In genomic region chr1:224377676-224378006, GRCh38 we compare ENCODE assay signal across 8 cellular contexts. TPM values are rescaled to one million over a fixed set of nuclear protein-coding genes. Genes with fewer than 3 reads are reported as not detected.
A peak's percentile ranks its signal among the peaks of the same experiment; 100 is the strongest.
DNase-seq lines count a peak whose midpoint lies in the region; ATAC-seq and TF ChIP-seq lines count a peak whose summit lies in the region.

No MANE protein-coding gene starts in this region.

- H3K9ac ChIP-seq in neural progenitor cell = no peak overlapping the region

- TF ChIP-seq POLR2A in lower leg skin (IDR thresholded peaks at IDR 0.05) = no peak

- no peaks in the 10 kb centered on the region for H3K4me1 Mint-ChIP-seq in neural progenitor cell

- H3K9me3 Mint-ChIP-seq in neural progenitor cell = no peaks in the 10 kb centered on the region

- H3K4me2 ChIP-seq in neural progenitor cell = no peak overlapping the region

- peaks cover 9% of the 10 kb centered on the region for H3F3A ChIP-seq in neural progenitor cell (ENCODE audit: low read depth)

- TF ChIP-seq CTCF in neural progenitor cell (IDR thresholded peaks at IDR 0.05) (no peak), lower leg skin (IDR thresholded peaks at IDR 0.05) (no peak)

- H3K36me3 Mint-ChIP-seq in neural progenitor cell = peaks cover 32% of the 10 kb centered on the region

- H3K4me1 ChIP-seq in neural progenitor cell = no peaks in the 10 kb centered on the region

- 87 to 90% methylated on average over 2 of the region's 2 CpGs for WGBS in lower leg skin, 2 donors

- no peaks in the 10 kb centered on the region for H3K9me3 ChIP-seq in neural progenitor cell (ENCODE audit: low read depth)

- no peaks in the 10 kb centered on the region for H3K27me3 ChIP-seq in neural progenitor cell

- peak; percentile 67 for DNase-seq in A172 (ENCODE audit: low spot score)
- DNase-seq in activated T-cell treated with anti-CD3 and anti-CD28 coated beads, Interleukin-2, amount 50 U/mL, for 48 hours = peak; percentile 61 to 62
- peak; percentile 11 to 52 for DNase-seq in lung microvascular endothelial cell (ENCODE audit: low read depth in 2 of 2)
- DNase-seq in neural progenitor cell (ENCODE audit: low spot score) = no peak
- DNase-seq in lower leg skin (ENCODE audit: low spot score in 2 of 2) = no peak
- no peak for DNase-seq in NCI-H2029 treated with DMSO at 0.1 percent for 48 hours (lab: John Stamatoyannopoulos, UW)

- no peak overlapping the region for H3K4me3 ChIP-seq in neural progenitor cell
- H3K4me3 ChIP-seq in lower leg skin (ENCODE audit: low read depth, poor library complexity, severe bottlenecking) = no peak overlapping the region

- no peak overlapping the region for H3K4me3 Mint-ChIP-seq in neural progenitor cell

- no peak overlapping the region for H3K27ac ChIP-seq in neural progenitor cell

- no peaks in the 10 kb centered on the region for H3K27me3 Mint-ChIP-seq in neural progenitor cell (ENCODE audit: insufficient read depth, low read depth)

- H4K20me1 ChIP-seq in neural progenitor cell (ENCODE audit: low read depth) = no peaks in the 10 kb centered on the region

- no peak overlapping the region for H2AFZ ChIP-seq in neural progenitor cell (replicated peaks)

- H3K79me2 ChIP-seq in neural progenitor cell (ENCODE audit: low read depth) = no peaks in the 10 kb centered on the region

- peaks cover 12% of the 10 kb centered on the region for H3K36me3 ChIP-seq in neural progenitor cell

- ATAC-seq in GM18870 (IDR thresholded peaks at IDR 0.05; ENCODE audit: unreplicated experiment) = peak; percentile 61
- peak; percentile 62 for ATAC-seq in HG03196 (IDR thresholded peaks at IDR 0.05; ENCODE audit: unreplicated experiment)

- intact Hi-C loops in lower leg skin (cut with DNase I; ENCODE audit: low total_unique reads) = no loop called here

- no peak overlapping the region for H3K27ac Mint-ChIP-seq in neural progenitor cell

RNA-seq across cellular contexts. Expression of gene CNIH4, which starts 21.0 kb away (rescaled TPM):
- 120 TPM in 2 replicates for total RNA-seq in A172 (2014; rRNA removed; shearing (Covaris generic))
- total RNA-seq in lung microvascular endothelial cell (101 and 111 TPM in 2 replicates), neural progenitor cell (ENCODE audit: low replicate concordance) (56.5 and 91.8 TPM in 2 replicates), lower leg skin (10 to 100 TPM; 24.0 to 44.8 (median 37.0) TPM)

RNA-seq across cellular contexts. Expression of gene NVL, which starts 47.7 kb away (rescaled TPM):
- total RNA-seq in A172 (2014; rRNA removed; shearing (Covaris generic)) = 45.0 and 74.6 TPM in 2 replicates
- 17.2 and 18.7 TPM in 2 replicates for total RNA-seq in lung microvascular endothelial cell
- total RNA-seq in neural progenitor cell (ENCODE audit: low replicate concordance) = 48.7 and 101 TPM in 2 replicates
- 10 to 100 TPM; 24.4 to 43.1 (median 32.1) TPM for total RNA-seq in lower leg skin

RNA-seq across cellular contexts. Expression of gene WDR26, which starts 57.0 kb away (rescaled TPM):
- total RNA-seq in A172 (2014; rRNA removed; shearing (Covaris generic)) = 27.0 and 36.4 TPM in 2 replicates
- 51.4 and 61.7 TPM in 2 replicates for total RNA-seq in lung microvascular endothelial cell
- 52.1 and 62.4 TPM in 2 replicates for total RNA-seq in neural progenitor cell (ENCODE audit: low replicate concordance)
- 100 to 1,000 TPM; 120 to 141 (median 130) TPM for total RNA-seq in lower leg skin

Comparison
In these comparisons a context has a peak if more than half of its experiments do, and no peak if none do; other contexts are left out.
1. DNase-seq: peak in A172 (single experiment), activated T-cell treated with anti-CD3 and anti-CD28 coated beads, Interleukin-2, amount 50 U/mL, for 48 hours (2 of 2) and lung microvascular endothelial cell (2 of 2); none in neural progenitor cell (single experiment), lower leg skin (0 of 2) and NCI-H2029 treated with DMSO at 0.1 percent for 48 hours (single experiment).